Comparison of ENCODE assay signal across 16 cellular contexts in genomic region chr2:182117203-182117602, GRCh38.
"Had no signal": no experiment of that assay in that cellular context is flagged by ENCODE, and none has a peak within 500 bp of the region (broad histone marks: within the 10 kb centered on the region; RNA-seq: fewer than 3 reads in every experiment).

No MANE protein-coding gene starts in this region.

- DNase-seq: effector memory CD4-positive, alpha-beta T cell; foreskin melanocyte; heart right ventricle; hypothalamus; islet precursor cell; left colon; left ventricle myocardium superior; mesenchymal stem cell; midbrain; nucleus accumbens; ovary; right cardiac atrium; stimulated activated CD4-positive, alpha-beta T cell treated with anti-CD3 and anti-CD28 coated beads, Interleukin-4, amount 100 ng/mL, for 1 hour; stimulated activated CD8-positive, alpha-beta memory T cell treated with anti-CD3 and anti-CD28 coated beads, Interleukin-4, amount 100 ng/mL, for 48 hours; stimulated activated naive CD8-positive, alpha-beta T cell treated with anti-CD3 and anti-CD28 coated beads, Interleukin-15, Interleukin-2, amounts not matched to agents 100 U/mL and 50 U/mL, for 24 hours; thyroid gland had no signal
